ENCODE assay signal across 23 cellular contexts in the genomic region with DNA sequence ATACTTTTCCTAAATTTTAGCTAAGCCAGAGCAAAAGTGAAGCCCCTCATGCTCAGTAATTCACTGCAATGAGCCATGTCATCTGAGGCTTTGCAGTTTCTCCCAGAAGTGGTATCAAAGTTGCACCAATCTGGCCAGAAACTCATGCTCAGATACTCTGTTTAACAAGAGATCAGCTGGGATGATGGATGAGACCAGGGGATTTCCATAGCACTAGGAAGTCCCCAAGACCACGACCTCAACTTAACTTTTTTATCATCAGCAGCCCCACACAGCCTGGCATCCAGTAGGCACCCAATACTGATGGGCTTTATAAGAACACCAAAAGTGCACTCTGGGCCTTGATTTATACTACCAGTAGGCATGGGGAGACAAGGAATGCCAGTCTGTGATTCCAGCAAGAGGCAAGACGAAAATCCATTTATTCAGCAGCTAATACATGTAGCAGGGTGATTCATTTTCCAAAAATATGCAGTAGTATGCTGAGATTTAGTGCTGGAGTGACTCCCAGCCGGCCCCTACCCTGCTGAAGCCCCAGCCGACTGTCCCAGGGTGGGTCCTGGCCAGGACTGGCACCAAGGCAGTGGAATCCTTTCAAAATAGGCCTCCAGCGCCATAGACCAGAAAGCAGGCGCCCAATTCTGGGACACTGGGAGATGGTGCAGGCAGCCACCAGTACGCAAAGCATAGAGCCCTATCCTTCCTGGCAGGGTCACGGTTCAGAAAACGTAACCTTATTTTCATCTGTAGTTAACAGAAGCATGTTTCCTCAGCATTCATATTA. TPM values are rescaled to one million over a fixed set of nuclear protein-coding genes. Genes with fewer than 3 reads are reported as not detected.
"Had no signal": no experiment of that assay in that cellular context is flagged by ENCODE, and none has a peak within 500 bp of the region (broad histone marks: within the 10 kb centered on the region; RNA-seq: fewer than 3 reads in every experiment).

No MANE protein-coding gene starts in this region.

- H3K36me3 Mint-ChIP-seq: stimulated activated effector memory CD8-positive, alpha-beta T cell treated with anti-CD3 and anti-CD28 coated beads, Interleukin-12 subunit alpha, Interleukin-12 subunit beta, amount 100 ng/mL, for 72 hours had no signal

- H3K4me3 Mint-ChIP-seq: nephron; stimulated activated effector memory CD8-positive, alpha-beta T cell treated with anti-CD3 and anti-CD28 coated beads, Interleukin-12 subunit alpha, Interleukin-12 subunit beta, amount 100 ng/mL, for 72 hours had no signal

- H3K27me3 Mint-ChIP-seq: naive B cell had no signal

- DNase-seq: colonic mucosa; dermis blood vessel endothelial cell; erythroblast; foreskin melanocyte; heart left ventricle; hypothalamus; kidney glomerular epithelial cell; mesendoderm; naive B cell; occipital lobe; psoas muscle; retina; right lobe of liver; stimulated activated CD4-positive, alpha-beta T cell treated with anti-CD3 and anti-CD28 coated beads, Interleukin-4, amount 100 ng/mL, for 1 hour; stimulated activated CD8-positive, alpha-beta memory T cell treated with anti-CD3 and anti-CD28 coated beads, Interleukin-4, amount 100 ng/mL, for 48 hours; trophoblast cell had no signal

- ATAC-seq: heart left ventricle; psoas muscle; right lobe of liver; stimulated activated effector memory CD8-positive, alpha-beta T cell treated with anti-CD3 and anti-CD28 coated beads, Interleukin-12 subunit alpha, Interleukin-12 subunit beta, amount 100 ng/mL, for 72 hours had no signal

- H3K9me3 Mint-ChIP-seq: naive B cell; nephron; stimulated activated effector memory CD8-positive, alpha-beta T cell treated with anti-CD3 and anti-CD28 coated beads, Interleukin-12 subunit alpha, Interleukin-12 subunit beta, amount 100 ng/mL, for 72 hours had no signal

- H3K27ac Mint-ChIP-seq: nephron; stimulated activated effector memory CD8-positive, alpha-beta T cell treated with anti-CD3 and anti-CD28 coated beads, Interleukin-12 subunit alpha, Interleukin-12 subunit beta, amount 100 ng/mL, for 72 hours had no signal

- FAIRE-seq: endothelial cell of umbilical vein, islet of Langerhans had no signal

- H3K4me1 Mint-ChIP-seq: nephron; stimulated activated effector memory CD8-positive, alpha-beta T cell treated with anti-CD3 and anti-CD28 coated beads, Interleukin-12 subunit alpha, Interleukin-12 subunit beta, amount 100 ng/mL, for 72 hours had no signal

RNA-seq across cellular contexts. Expression of a gene that starts 0.6 kb away (rescaled TPM):
- total RNA-seq: colonic mucosa, dermis blood vessel endothelial cell, endothelial cell of umbilical vein, heart left ventricle, liver, lung microvascular endothelial cell, occipital lobe, psoas muscle, right lobe of liver, urinary bladder had no signal
